30 cellular contexts compared by ENCODE assay signal in the genomic region with DNA sequence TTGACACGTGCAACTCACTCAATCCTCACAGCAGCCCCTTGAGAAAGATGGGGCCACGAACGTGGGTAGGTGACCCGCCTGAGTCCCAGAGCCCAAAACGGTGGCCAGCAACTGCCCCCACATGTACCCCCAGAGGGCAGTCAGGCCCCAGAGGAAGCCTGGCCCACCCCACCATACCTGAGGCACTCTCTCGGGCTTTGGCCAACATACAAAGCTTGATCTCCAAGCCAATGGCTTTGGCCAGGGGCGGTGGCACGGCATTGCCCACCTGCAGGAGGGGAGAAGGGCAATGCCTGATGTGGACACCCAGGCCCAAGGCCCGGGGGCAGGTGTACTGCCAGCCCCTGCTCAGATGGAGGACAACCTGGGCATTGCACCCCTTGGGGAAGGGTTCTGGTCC. TPM values are rescaled to one million over a fixed set of nuclear protein-coding genes. Genes with fewer than 3 reads are reported as not detected.
"Had no signal": no experiment of that assay in that cellular context is flagged by ENCODE, and none has a peak within 500 bp of the region (broad histone marks: within the 10 kb centered on the region; RNA-seq: fewer than 3 reads in every experiment).

No MANE protein-coding gene starts in this region.

- H3K27ac ChIP-seq: ascending aorta, breast epithelium, cardiac muscle cell, coronary artery, esophagus squamous epithelium, gastroesophageal sphincter had no signal

- H3K27me3 ChIP-seq: ascending aorta, breast epithelium, cardiac muscle cell, esophagus squamous epithelium, gastroesophageal sphincter, heart right ventricle had no signal

- H3K9me3 Mint-ChIP-seq: activated CD4-positive, alpha-beta memory T cell treated with anti-CD3 and anti-CD28 coated beads, Interleukin-2, amount 10 ng/mL, durations not matched to agents 7 days and 5 days; activated CD4-positive, alpha-beta T cell treated with anti-CD3 and anti-CD28 coated beads, Interleukin-2, amount 10 ng/mL, durations not matched to agents 7 days and 5 days; activated naive CD4-positive, alpha-beta T cell treated with anti-CD3 and anti-CD28 coated beads, Interleukin-2, amount 10 ng/mL, durations not matched to agents 7 days and 5 days; activated naive CD4-positive, alpha-beta T cell treated with anti-CD3 and anti-CD28 coated beads, Interleukin-2, amount 50 U/mL, for 72 hours; activated naive CD8-positive, alpha-beta T cell treated with anti-CD3 and anti-CD28 coated beads, Interleukin-2, amount 10 ng/mL, durations not matched to agents 7 days and 5 days; activated T-cell treated with anti-CD3 and anti-CD28 coated beads, Interleukin-2, amount 50 U/mL, for 24 hours; activated T-cell treated with anti-CD3 and anti-CD28 coated beads, Interleukin-2, amount 50 U/mL, for 72 hours; brain; central memory CD8-positive, alpha-beta T cell had no signal

- H3K27me3 Mint-ChIP-seq: activated CD4-positive, alpha-beta memory T cell treated with anti-CD3 and anti-CD28 coated beads, Interleukin-2, amount 10 ng/mL, durations not matched to agents 7 days and 5 days; activated CD4-positive, alpha-beta T cell treated with anti-CD3 and anti-CD28 coated beads for 36 hours; activated CD4-positive, alpha-beta T cell treated with anti-CD3 and anti-CD28 coated beads, Interleukin-2, amount 10 ng/mL, durations not matched to agents 7 days and 5 days; activated naive CD4-positive, alpha-beta T cell treated with anti-CD3 and anti-CD28 coated beads, Interleukin-2, amount 10 ng/mL, durations not matched to agents 7 days and 5 days; activated naive CD8-positive, alpha-beta T cell treated with anti-CD3 and anti-CD28 coated beads, Interleukin-2, amount 10 ng/mL, durations not matched to agents 7 days and 5 days; activated T-cell treated with anti-CD3 and anti-CD28 coated beads, Interleukin-2, amount 50 U/mL, for 24 hours; brain; central memory CD8-positive, alpha-beta T cell; T-helper 17 cell had no signal

- H3K9me3 ChIP-seq: ascending aorta, breast epithelium, esophagus squamous epithelium, gastroesophageal sphincter, heart right ventricle had no signal

- H3K4me3 ChIP-seq: ascending aorta, breast epithelium, cardiac muscle cell, coronary artery, esophagus squamous epithelium, gastroesophageal sphincter, heart right ventricle had no signal

- DNase-seq: activated CD4-positive, alpha-beta memory T cell treated with anti-CD3 and anti-CD28 coated beads, Interleukin-2, amount 10 ng/mL, durations not matched to agents 7 days and 5 days; activated CD4-positive, alpha-beta T cell treated with anti-CD3 and anti-CD28 coated beads for 36 hours; activated CD4-positive, alpha-beta T cell treated with anti-CD3 and anti-CD28 coated beads, Interleukin-2, amount 10 ng/mL, durations not matched to agents 7 days and 5 days; activated CD4-positive, alpha-beta T cell treated with anti-CD3 and anti-CD28 coated beads, Interleukin-2, amount 50 U/mL, for 4 hours; activated CD4-positive, CD25-positive, alpha-beta regulatory T cell; activated CD4-positive, CD25-positive, alpha-beta regulatory T cell treated with anti-CD3 and anti-CD28 coated beads, Interleukin-2, amount 50 U/mL, for 72 hours; activated CD8-positive, alpha-beta memory T cell treated with anti-CD3 and anti-CD28 coated beads, Interleukin-2, amount 50 U/mL, for 48 hours; activated gamma-delta T cell; activated naive CD4-positive, alpha-beta T cell; activated naive CD4-positive, alpha-beta T cell treated with anti-CD3 and anti-CD28 coated beads, Interleukin-2, amount 10 ng/mL, durations not matched to agents 7 days and 5 days; activated naive CD8-positive, alpha-beta T cell treated with anti-CD3 and anti-CD28 coated beads, Interleukin-2, amount 10 ng/mL, durations not matched to agents 7 days and 5 days; activated T-cell treated with anti-CD3 and anti-CD28 coated beads for 4 hours; activated T-cell treated with anti-CD3 and anti-CD28 coated beads, Interleukin-2, amount 50 U/mL, for 24 hours; activated T-cell treated with anti-CD3 and anti-CD28 coated beads, Interleukin-2, amount 50 U/mL, for 72 hours; effector CD8-positive, alpha-beta T cell; esophagus squamous epithelium; foreskin melanocyte; heart right ventricle; T-helper 1 cell; T-helper 17 cell had no signal

- H3K27ac Mint-ChIP-seq: activated CD4-positive, alpha-beta T cell treated with anti-CD3 and anti-CD28 coated beads for 36 hours; activated CD4-positive, alpha-beta T cell treated with anti-CD3 and anti-CD28 coated beads, Interleukin-2, amount 10 ng/mL, durations not matched to agents 7 days and 5 days; activated naive CD4-positive, alpha-beta T cell treated with anti-CD3 and anti-CD28 coated beads, Interleukin-2, amount 10 ng/mL, durations not matched to agents 7 days and 5 days; activated naive CD8-positive, alpha-beta T cell treated with anti-CD3 and anti-CD28 coated beads, Interleukin-2, amount 10 ng/mL, durations not matched to agents 7 days and 5 days; activated T-cell treated with anti-CD3 and anti-CD28 coated beads, Interleukin-2, amount 50 U/mL, for 24 hours; brain had no signal

- H3K4me1 Mint-ChIP-seq: activated CD4-positive, alpha-beta memory T cell treated with anti-CD3 and anti-CD28 coated beads, Interleukin-2, amount 10 ng/mL, durations not matched to agents 7 days and 5 days; activated CD4-positive, alpha-beta T cell treated with anti-CD3 and anti-CD28 coated beads for 36 hours; activated CD4-positive, alpha-beta T cell treated with anti-CD3 and anti-CD28 coated beads, Interleukin-2, amount 10 ng/mL, durations not matched to agents 7 days and 5 days; brain had no signal

- H3K4me1 ChIP-seq: ascending aorta, breast epithelium, gastroesophageal sphincter had no signal

- H3K4me3 Mint-ChIP-seq: activated CD4-positive, alpha-beta memory T cell treated with anti-CD3 and anti-CD28 coated beads, Interleukin-2, amount 10 ng/mL, durations not matched to agents 7 days and 5 days; activated CD4-positive, alpha-beta T cell treated with anti-CD3 and anti-CD28 coated beads for 36 hours; activated CD4-positive, alpha-beta T cell treated with anti-CD3 and anti-CD28 coated beads, Interleukin-2, amount 10 ng/mL, durations not matched to agents 7 days and 5 days; activated naive CD4-positive, alpha-beta T cell treated with anti-CD3 and anti-CD28 coated beads, Interleukin-2, amount 10 ng/mL, durations not matched to agents 7 days and 5 days; activated naive CD8-positive, alpha-beta T cell treated with anti-CD3 and anti-CD28 coated beads, Interleukin-2, amount 10 ng/mL, durations not matched to agents 7 days and 5 days; activated T-cell treated with anti-CD3 and anti-CD28 coated beads, Interleukin-2, amount 50 U/mL, for 24 hours; activated T-cell treated with anti-CD3 and anti-CD28 coated beads, Interleukin-2, amount 50 U/mL, for 72 hours; brain; central memory CD8-positive, alpha-beta T cell; T-helper 17 cell had no signal

- ATAC-seq: activated CD4-positive, alpha-beta T cell treated with anti-CD3 and anti-CD28 coated beads for 36 hours; activated T-cell treated with anti-CD3 and anti-CD28 coated beads, Interleukin-2, amount 50 U/mL, for 72 hours; gastroesophageal sphincter; heart right ventricle; T-helper 17 cell had no signal

RNA-seq across cellular contexts. Expression of a gene that starts 27.9 kb away (rescaled TPM):
- total RNA-seq: ascending aorta had no signal

RNA-seq across cellular contexts. Expression of a gene that starts 31.6 kb away (rescaled TPM):
- total RNA-seq: ascending aorta, endothelial cell of umbilical vein, fibroblast of villous mesenchyme, gastroesophageal sphincter had no signal
